ENCODE assay signal across 27 cellular contexts in genomic region chr11:57179701-57180100, GRCh38. TPM values are rescaled to one million over a fixed set of nuclear protein-coding genes. Genes with fewer than 3 reads are reported as not detected.
DNase-seq lines count a peak whose midpoint lies in the region; ATAC-seq and TF ChIP-seq lines count a peak whose summit lies in the region.
"Had no signal": no experiment of that assay in that cellular context is flagged by ENCODE, and none has a peak within 500 bp of the region (broad histone marks: within the 10 kb centered on the region; RNA-seq: fewer than 3 reads in every experiment).

No MANE protein-coding gene starts in this region.

- H3K9ac ChIP-seq in iPS-20b (ENCODE audit: low read depth, low read length) = peak overlapping the region; percentile 30; the same call in 1 of the 2 replicates

- no peak for ATAC-seq in GM19452 (IDR thresholded peaks at IDR 0.05; ENCODE audit: unreplicated experiment)
- ATAC-seq in naive thymus-derived CD8-positive, alpha-beta T cell = no peak
- ATAC-seq: gastroesophageal sphincter; stimulated activated naive CD8-positive, alpha-beta T cell treated with anti-CD3 and anti-CD28 coated beads, Interleukin-15, amount 100 ng/mL, for 72 hours had no signal

- no peak overlapping the region for H3K27ac Mint-ChIP-seq in progenitor cell of endocrine pancreas
- no peak overlapping the region for H3K27ac Mint-ChIP-seq in naive thymus-derived CD8-positive, alpha-beta T cell
- H3K27ac Mint-ChIP-seq: activated naive CD4-positive, alpha-beta T cell treated with anti-CD3 and anti-CD28 coated beads, Interleukin-2, amount 50 U/mL, for 24 hours; activated T-helper 1 cell treated with anti-CD3 and anti-CD28 coated beads, Interleukin-12 subunit alpha, Interleukin-12 subunit beta, Interleukin-2, Interleukin-4 antibody, amounts not matched to agents 30 ng/mL and 10 ng/mL and 1 ng/mL, durations not matched to agents 14 hours and 24 hours and 36 hours; stimulated activated naive CD8-positive, alpha-beta T cell treated with anti-CD3 and anti-CD28 coated beads, Interleukin-15, amount 100 ng/mL, for 72 hours had no signal

- intact Hi-C loops in dorsolateral prefrontal cortex (cut with DNase I) = no loop called here

- POLR2A ChIA-PET in naive thymus-derived CD8-positive, alpha-beta T cell (lab: Charles Lee) = no interaction called here

- H3K27ac ChIP-seq in dorsolateral prefrontal cortex = peak overlapping the region in 1 of 59 donors; percentile 53
- no peak overlapping the region for H3K27ac ChIP-seq in iPS-20b (ENCODE audit: low read length)
- H3K27ac ChIP-seq: esophagus squamous epithelium, gastroesophageal sphincter, left ventricle myocardium inferior, Peyer's patch, SJCRH30, tibial nerve had no signal

- H3K4me1 Mint-ChIP-seq in progenitor cell of endocrine pancreas (ENCODE audit: low read depth) = peaks cover 10% of the 10 kb centered on the region
- H3K4me1 Mint-ChIP-seq in naive thymus-derived CD8-positive, alpha-beta T cell = peaks cover 0 to 9% (median 6%) of the 10 kb centered on the region in 4 donors
- H3K4me1 Mint-ChIP-seq: activated naive CD4-positive, alpha-beta T cell treated with anti-CD3 and anti-CD28 coated beads, Interleukin-2, amount 50 U/mL, for 24 hours; stimulated activated naive CD8-positive, alpha-beta T cell treated with anti-CD3 and anti-CD28 coated beads, Interleukin-15, amount 100 ng/mL, for 72 hours had no signal

- peaks cover 37% of the 10 kb centered on the region for H3K27me3 Mint-ChIP-seq in progenitor cell of endocrine pancreas
- H3K27me3 Mint-ChIP-seq in naive thymus-derived CD8-positive, alpha-beta T cell = peaks cover 28 to 73% (median 44%) of the 10 kb centered on the region in 5 donors

- H3K9me3 Mint-ChIP-seq in progenitor cell of endocrine pancreas (ENCODE audit: low read depth) = no peaks in the 10 kb centered on the region
- H3K9me3 Mint-ChIP-seq in naive thymus-derived CD8-positive, alpha-beta T cell = peaks cover 0 to 5% (median 0%) of the 10 kb centered on the region in 9 donors
- H3K9me3 Mint-ChIP-seq: activated T-helper 1 cell treated with anti-CD3 and anti-CD28 coated beads, Interleukin-12 subunit alpha, Interleukin-12 subunit beta, Interleukin-2, Interleukin-4 antibody, amounts not matched to agents 30 ng/mL and 10 ng/mL and 1 ng/mL, durations not matched to agents 14 hours and 24 hours and 36 hours; stimulated activated naive CD8-positive, alpha-beta T cell treated with anti-CD3 and anti-CD28 coated beads, Interleukin-15, amount 100 ng/mL, for 72 hours had no signal

- peak; percentile 66 for DNase-seq in NCI-H2171 (lab: John Stamatoyannopoulos, UW)
- no peak for DNase-seq in dorsolateral prefrontal cortex
- DNase-seq in progenitor cell of endocrine pancreas (ENCODE audit: low spot score, unreplicated experiment) = no peak
- no peak for DNase-seq in activated T-cell treated with anti-CD3 and anti-CD28 coated beads, Interleukin-2, amount 50 U/mL, for 48 hours
- DNase-seq in naive thymus-derived CD8-positive, alpha-beta T cell = no peak
- DNase-seq: activated CD4-positive, alpha-beta T cell treated with anti-CD3 and anti-CD28 coated beads for 4 hours; CD4-positive, alpha-beta memory T cell; cerebellar nuclear complex; DMS153; effector CD8-positive, alpha-beta T cell; esophagus squamous epithelium; KG1; left ventricle myocardium inferior; NCI-H187 treated with DMSO at 0.1 percent for 48 hours; occipital lobe; Peyer's patch; SJCRH30; stimulated activated naive CD8-positive, alpha-beta T cell treated with anti-CD3 and anti-CD28 coated beads, Interleukin-15, amount 100 ng/mL, for 72 hours; T-helper 1 cell had no signal

- H3K4me3 ChIP-seq in dorsolateral prefrontal cortex (peak overlapping the region in 53 of 59 donors; percentile 10 to 62 (median 46)), iPS-20b (ENCODE audit: low read length) (peak overlapping the region; percentile 71)
- H3K4me3 ChIP-seq: esophagus squamous epithelium, gastroesophageal sphincter, Peyer's patch, SJCRH30, tibial nerve had no signal

- H3K36me3 ChIP-seq in iPS-20b (ENCODE audit: insufficient read depth, low read depth, low read length) = no peaks in the 10 kb centered on the region
- H3K36me3 ChIP-seq: esophagus squamous epithelium, gastroesophageal sphincter, left ventricle myocardium inferior, Peyer's patch, SJCRH30, tibial nerve had no signal

- no peak for TF ChIP-seq CTCF in dorsolateral prefrontal cortex (IDR thresholded peaks at IDR 0.05 in 54 of 56, conservative IDR thresholded peaks at IDR 0.05 in 2 of 56; ENCODE audit: low read depth in 1 of 56, partially characterized antibody in 56 of 56)
- no peak for TF ChIP-seq CTCF in progenitor cell of endocrine pancreas (IDR thresholded peaks at IDR 0.05; ENCODE audit: unreplicated experiment)

- no peaks in the 10 kb centered on the region for H3K36me3 Mint-ChIP-seq in progenitor cell of endocrine pancreas (ENCODE audit: insufficient read depth)
- H3K36me3 Mint-ChIP-seq in naive thymus-derived CD8-positive, alpha-beta T cell = peaks cover 0 to 3% (median 0%) of the 10 kb centered on the region in 3 donors
- H3K36me3 Mint-ChIP-seq: activated naive CD4-positive, alpha-beta T cell treated with anti-CD3 and anti-CD28 coated beads, Interleukin-2, amount 50 U/mL, for 24 hours; CD4-positive, alpha-beta memory T cell had no signal

- H3K27me3 ChIP-seq in dorsolateral prefrontal cortex = peaks cover 0 to 25% (median 0%) of the 10 kb centered on the region in 45 donors
- peaks cover 36% of the 10 kb centered on the region for H3K27me3 ChIP-seq in iPS-20b (ENCODE audit: insufficient read depth, low read length)
- H3K27me3 ChIP-seq: Peyer's patch had no signal

- H3K4me3 Mint-ChIP-seq in progenitor cell of endocrine pancreas (ENCODE audit: low read depth) = peak overlapping the region; percentile 50
- peak overlapping the region in 1 of 10 donors; percentile 21 for H3K4me3 Mint-ChIP-seq in naive thymus-derived CD8-positive, alpha-beta T cell
- H3K4me3 Mint-ChIP-seq: activated naive CD4-positive, alpha-beta T cell treated with anti-CD3 and anti-CD28 coated beads, Interleukin-2, amount 50 U/mL, for 24 hours; activated T-helper 1 cell treated with anti-CD3 and anti-CD28 coated beads, Interleukin-12 subunit alpha, Interleukin-12 subunit beta, Interleukin-2, Interleukin-4 antibody, amounts not matched to agents 30 ng/mL and 10 ng/mL and 1 ng/mL, durations not matched to agents 14 hours and 24 hours and 36 hours; CD4-positive, alpha-beta memory T cell; stimulated activated naive CD8-positive, alpha-beta T cell treated with anti-CD3 and anti-CD28 coated beads, Interleukin-15, amount 100 ng/mL, for 72 hours had no signal

- H3K9me3 ChIP-seq in iPS-20b (ENCODE audit: insufficient read depth, low read depth, low read length) = no peaks in the 10 kb centered on the region
- H3K9me3 ChIP-seq: esophagus squamous epithelium, gastroesophageal sphincter, left ventricle myocardium inferior, Peyer's patch, SJCRH30, tibial nerve had no signal

- H3K4me1 ChIP-seq in iPS-20b (ENCODE audit: insufficient read depth, low read length) = peaks cover 6% of the 10 kb centered on the region; the same call in 1 of the 2 replicates
- H3K4me1 ChIP-seq: Peyer's patch, SJCRH30 had no signal

RNA-seq across cellular contexts. Expression of gene LRRC55, which starts 2.1 kb away (rescaled TPM):
- 10 to 100 TPM in 31 of 120 experiments, 1 to 10 TPM in 89; 2.6 to 16.4 (median 8.3) TPM for total RNA-seq in dorsolateral prefrontal cortex
- 0.04 and 0.12 TPM in 2 replicates for total RNA-seq in progenitor cell of endocrine pancreas
- not detected for total RNA-seq in naive thymus-derived CD8-positive, alpha-beta T cell
- not detected for polyA plus RNA-seq in naive thymus-derived CD8-positive, alpha-beta T cell
- total RNA-seq: activated T-helper 1 cell treated with anti-CD3 and anti-CD28 coated beads, Interleukin-12 subunit alpha, Interleukin-12 subunit beta, Interleukin-2, Interleukin-4 antibody, amounts not matched to agents 30 ng/mL and 10 ng/mL and 1 ng/mL, durations not matched to agents 14 hours and 24 hours and 36 hours; astrocyte; CD4-positive, alpha-beta memory T cell; NCI-H460; SJCRH30; tibial nerve had no signal
- polyA plus RNA-seq: CD4-positive, alpha-beta memory T cell had no signal

RNA-seq across cellular contexts. Expression of gene APLNR, which starts 57.3 kb away (rescaled TPM):
- total RNA-seq in dorsolateral prefrontal cortex = 100 to 1,000 TPM in 15 of 120 experiments, 10 to 100 TPM in 101, 1 to 10 TPM in 4; 5.6 to 161 (median 44.4) TPM
- 0.12 TPM in 1 of 2 replicates, not detected in the other for total RNA-seq in progenitor cell of endocrine pancreas
- not detected for total RNA-seq in naive thymus-derived CD8-positive, alpha-beta T cell
- not detected for polyA plus RNA-seq in naive thymus-derived CD8-positive, alpha-beta T cell
- total RNA-seq: activated T-helper 1 cell treated with anti-CD3 and anti-CD28 coated beads, Interleukin-12 subunit alpha, Interleukin-12 subunit beta, Interleukin-2, Interleukin-4 antibody, amounts not matched to agents 30 ng/mL and 10 ng/mL and 1 ng/mL, durations not matched to agents 14 hours and 24 hours and 36 hours; astrocyte; CD4-positive, alpha-beta memory T cell; NCI-H460 had no signal
- polyA plus RNA-seq: CD4-positive, alpha-beta memory T cell had no signal
